In the genomic region with DNA sequence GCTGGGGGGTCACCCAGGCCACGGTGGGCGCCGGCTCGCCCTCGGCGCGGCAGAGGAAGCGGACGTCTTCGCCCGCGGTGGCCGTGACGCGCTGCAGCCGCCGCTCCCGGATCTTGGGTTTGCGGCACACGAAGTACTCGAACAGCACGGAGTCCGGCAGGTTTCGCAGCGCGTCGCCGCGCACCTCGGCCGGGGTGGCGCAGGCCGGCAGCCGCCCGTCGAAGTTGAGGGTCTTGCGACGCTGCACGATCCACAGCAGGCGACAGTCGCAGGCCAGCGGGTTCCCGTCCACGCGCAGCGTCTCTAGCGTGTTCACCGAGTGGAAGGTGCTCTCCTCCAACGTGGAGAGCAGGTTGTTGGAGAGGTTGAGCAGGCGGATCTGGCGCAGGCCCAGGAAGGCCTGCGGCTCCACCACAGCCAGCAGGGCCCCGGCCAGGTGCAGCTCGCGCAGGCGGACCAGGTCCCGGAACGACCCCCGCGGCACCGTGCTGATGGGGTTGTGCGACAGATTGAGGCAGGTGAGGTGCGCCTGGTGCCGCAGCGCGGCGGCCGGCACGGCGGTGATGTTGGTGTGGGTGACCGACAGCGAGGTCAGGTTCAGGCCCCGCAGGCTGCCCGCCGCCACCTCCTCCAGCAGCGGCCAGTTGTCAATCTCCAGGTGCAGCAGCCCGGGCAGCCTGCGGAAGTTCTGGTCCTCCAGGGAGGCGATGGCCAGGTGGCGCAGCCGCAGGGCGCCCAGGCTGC, we compare ENCODE assay signal across 9 cellular contexts. TPM values are rescaled to one million over a fixed set of nuclear protein-coding genes. Genes with fewer than 3 reads are reported as not detected.
DNase-seq lines count a peak whose midpoint lies in the region; FAIRE-seq and TF ChIP-seq lines count a peak whose summit lies in the region.
"Had no signal": no experiment of that assay in that cellular context is flagged by ENCODE, and none has a peak within 500 bp of the region (broad histone marks: within the 10 kb centered on the region; RNA-seq: fewer than 3 reads in every experiment).

No MANE protein-coding gene starts in this region.

- H3K36me3 Mint-ChIP-seq in activated CD4-positive, alpha-beta memory T cell treated with anti-CD3 and anti-CD28 coated beads, Interleukin-2, amount 10 ng/mL, durations not matched to agents 7 days and 5 days (ENCODE audit: low read depth): peaks cover 14% of the 10 kb centered on the region

- H3K27ac ChIP-seq in 22Rv1: peak overlapping the region; percentile 71

- H3K27ac Mint-ChIP-seq in activated CD4-positive, alpha-beta memory T cell treated with anti-CD3 and anti-CD28 coated beads, Interleukin-2, amount 10 ng/mL, durations not matched to agents 7 days and 5 days: peak overlapping the region; percentile 67

- H3K9me3 Mint-ChIP-seq in activated CD4-positive, alpha-beta memory T cell treated with anti-CD3 and anti-CD28 coated beads, Interleukin-2, amount 10 ng/mL, durations not matched to agents 7 days and 5 days: no peaks in the 10 kb centered on the region

- TF ChIP-seq CTCF in 22Rv1 (IDR thresholded peaks at IDR 0.05) (no peak), lower leg skin (IDR thresholded peaks at IDR 0.05) (no peak)

- peaks cover 31% of the 10 kb centered on the region for H3K4me1 Mint-ChIP-seq in activated CD4-positive, alpha-beta memory T cell treated with anti-CD3 and anti-CD28 coated beads, Interleukin-2, amount 10 ng/mL, durations not matched to agents 7 days and 5 days

- CTCF ChIA-PET in activated CD4-positive, alpha-beta memory T cell treated with anti-CD3 and anti-CD28 coated beads, Interleukin-2, amount 10 ng/mL, durations not matched to agents 7 days and 5 days (lab: Charles Lee): no interaction called here

- peak overlapping the region; percentile 71 for H3K4me3 Mint-ChIP-seq in activated CD4-positive, alpha-beta memory T cell treated with anti-CD3 and anti-CD28 coated beads, Interleukin-2, amount 10 ng/mL, durations not matched to agents 7 days and 5 days

- no peak for FAIRE-seq in GM12891 (lab: Jason Lieb, UNC)

- TF ChIP-seq POLR2A in GM12891 (IDR thresholded peaks at IDR 0.05; ENCODE audit: low read depth, low read length) (peak; percentile 13; the same call in 1 of the 2 replicates), lower leg skin (IDR thresholded peaks at IDR 0.05) (no peak)

- peak overlapping the region; percentile 22 for H3K4me3 ChIP-seq in lower leg skin (ENCODE audit: low read depth, poor library complexity, severe bottlenecking)

- peaks cover 4% of the 10 kb centered on the region for H3K27me3 Mint-ChIP-seq in activated CD4-positive, alpha-beta memory T cell treated with anti-CD3 and anti-CD28 coated beads, Interleukin-2, amount 10 ng/mL, durations not matched to agents 7 days and 5 days

- WGBS in lower leg skin, 2 donors: 6 to 19% methylated on average over 21 to 65 of the region's 82 CpGs

- intact Hi-C loops in lower leg skin (cut with DNase I; ENCODE audit: low total_unique reads): no loop called here

- DNase-seq in GM12891 (ENCODE audit: insufficient read length, low spot score) (no peak), lower leg skin (ENCODE audit: low spot score in 2 of 2) (no peak), SW480 (ENCODE audit: low spot score) (no peak), DMS153 treated with DMSO at 0.1 percent for 48 hours (lab: John Stamatoyannopoulos, UW; ENCODE audit: unreplicated experiment) (no peak), foreskin melanocyte (no peak)
- peak; percentile 44 for DNase-seq in activated CD4-positive, alpha-beta memory T cell treated with anti-CD3 and anti-CD28 coated beads, Interleukin-2, amount 10 ng/mL, durations not matched to agents 7 days and 5 days
- no peak for DNase-seq in stimulated activated CD4-positive, alpha-beta T cell treated with anti-CD3 and anti-CD28 coated beads, Interleukin-4, amount 100 ng/mL, for 4 hours

- POLR2A ChIA-PET in activated CD4-positive, alpha-beta memory T cell treated with anti-CD3 and anti-CD28 coated beads, Interleukin-2, amount 10 ng/mL, durations not matched to agents 7 days and 5 days (lab: Charles Lee): interaction anchor here (1.3 to 2.3 kb wide), 2 partner anchors 15 to 37 kb away, joined by 3 to 14 read pairs; partner anchors contain the start of gene LSM7

TF ChIP-seq in GM12891, 5 proteins besides CTCF, POLR2A, EP300 and RAD21:
- no peak for TF ChIP-seq SPI1 (IDR thresholded peaks at IDR 0.05; ENCODE audit: low read depth, low read length)
- no peak for TF ChIP-seq POU2F2 (IDR thresholded peaks at IDR 0.05; ENCODE audit: low read depth, low read length)
- TF ChIP-seq POLR2AphosphoS5 (IDR thresholded peaks at IDR 0.05; ENCODE audit: low read depth, low read length): no peak
- TF ChIP-seq PAX5 (IDR thresholded peaks at IDR 0.05; ENCODE audit: insufficient read depth, low read length, severe bottlenecking): no peak
- no peak for TF ChIP-seq TAF1 (IDR thresholded peaks at IDR 0.05; ENCODE audit: low read depth, low read length)

RNA-seq across cellular contexts. Expression of gene PEAK3, which starts 8.6 kb away (rescaled TPM):
- polyA plus RNA-seq in GM12891 (2012; ENCODE audit: low read depth, missing spikeins): 0.49 TPM
- under 1 TPM; 0.70 to 0.88 TPM for total RNA-seq in activated CD4-positive, alpha-beta memory T cell treated with anti-CD3 and anti-CD28 coated beads, Interleukin-2, amount 10 ng/mL, durations not matched to agents 7 days and 5 days
- under 1 TPM; 0.30 to 0.97 (median 0.76) TPM for total RNA-seq in lower leg skin
- total RNA-seq: fibroblast of lung had no signal
- polyA plus RNA-seq: fibroblast of lung had no signal

RNA-seq across cellular contexts. Expression of gene LINGO3, which starts 17.3 kb away (rescaled TPM):
- 1.1 TPM for polyA plus RNA-seq in GM12891 (2012; ENCODE audit: low read depth, missing spikeins)
- under 1 TPM; 0.40 to 0.63 TPM for total RNA-seq in activated CD4-positive, alpha-beta memory T cell treated with anti-CD3 and anti-CD28 coated beads, Interleukin-2, amount 10 ng/mL, durations not matched to agents 7 days and 5 days
- total RNA-seq in lower leg skin: under 1 TPM in 1 of 4 donors, not detected in 3; 0.26 TPM
- total RNA-seq: fibroblast of lung had no signal
- polyA plus RNA-seq: fibroblast of lung had no signal

RNA-seq across cellular contexts. Expression of gene JSRP1, which starts 34.4 kb away (rescaled TPM):
- 0.41 TPM for polyA plus RNA-seq in GM12891 (2012; ENCODE audit: low read depth, missing spikeins)
- 1 to 10 TPM in 1 of 2 experiments, under 1 TPM in 1; 0.73 to 1.3 TPM for total RNA-seq in activated CD4-positive, alpha-beta memory T cell treated with anti-CD3 and anti-CD28 coated beads, Interleukin-2, amount 10 ng/mL, durations not matched to agents 7 days and 5 days
- not detected for total RNA-seq in lower leg skin
- total RNA-seq: fibroblast of lung had no signal
- polyA plus RNA-seq: fibroblast of lung had no signal

RNA-seq across cellular contexts. Expression of gene LSM7, which starts 37.8 kb away (rescaled TPM):
- 196 TPM for polyA plus RNA-seq in GM12891 (2012; ENCODE audit: low read depth, missing spikeins)
- total RNA-seq in activated CD4-positive, alpha-beta memory T cell treated with anti-CD3 and anti-CD28 coated beads, Interleukin-2, amount 10 ng/mL, durations not matched to agents 7 days and 5 days: 100 to 1,000 TPM; 110 to 115 TPM
- 100 to 1,000 TPM in 2 of 4 donors, 10 to 100 TPM in 2; 57.2 to 140 (median 94.9) TPM for total RNA-seq in lower leg skin

RNA-seq across cellular contexts. Expression of gene SPPL2B, which starts 37.9 kb away (rescaled TPM):
- 31.1 TPM for polyA plus RNA-seq in GM12891 (2012; ENCODE audit: low read depth, missing spikeins)
- 10 to 100 TPM; 58.9 to 68.2 TPM for total RNA-seq in activated CD4-positive, alpha-beta memory T cell treated with anti-CD3 and anti-CD28 coated beads, Interleukin-2, amount 10 ng/mL, durations not matched to agents 7 days and 5 days
- 10 to 100 TPM; 36.1 to 84.7 (median 51.0) TPM for total RNA-seq in lower leg skin
